ENCODE assay signal across 13 cellular contexts in the genomic region with DNA sequence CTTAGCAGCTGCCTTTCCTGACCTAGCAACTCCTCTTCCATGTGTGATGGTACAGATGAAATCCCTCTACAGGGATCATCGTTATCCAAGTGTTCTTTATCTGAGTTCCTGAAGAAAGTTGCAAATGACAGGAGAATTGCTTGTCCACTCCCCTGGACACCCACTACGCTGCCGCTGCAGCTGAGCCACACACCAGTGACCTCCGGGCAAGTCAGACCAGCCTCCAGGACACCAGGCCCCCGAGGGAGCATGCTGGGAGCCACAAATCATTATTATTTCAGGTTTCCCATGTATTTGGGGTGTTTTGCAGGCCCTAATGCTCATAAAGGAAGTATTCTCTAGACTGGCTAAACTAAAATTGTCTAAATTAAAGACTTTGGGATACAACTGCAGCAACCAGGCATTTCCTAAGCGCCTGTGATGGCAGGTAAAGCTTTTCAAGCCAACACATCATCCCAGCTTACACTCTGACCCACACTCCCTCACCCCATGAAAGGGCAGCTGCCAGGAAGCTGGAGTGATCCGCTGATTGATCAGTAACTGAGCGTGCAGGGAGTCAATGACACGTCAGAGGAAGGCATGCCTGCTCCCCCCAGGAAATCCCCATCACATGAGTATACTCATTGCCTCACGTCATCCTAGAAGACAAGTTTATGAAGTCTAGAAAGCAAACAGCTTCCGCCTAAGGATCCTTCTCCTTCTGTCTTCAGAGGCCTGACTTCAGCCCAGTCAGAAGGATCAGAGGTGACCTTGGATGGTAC. TPM values are rescaled to one million over a fixed set of nuclear protein-coding genes. Genes with fewer than 3 reads are reported as not detected.
A peak's percentile ranks its signal among the peaks of the same experiment; 100 is the strongest.
DNase-seq lines count a peak whose midpoint lies in the region; ATAC-seq and TF ChIP-seq lines count a peak whose summit lies in the region.
"Had no signal": no experiment of that assay in that cellular context is flagged by ENCODE, and none has a peak within 500 bp of the region (broad histone marks: within the 10 kb centered on the region; RNA-seq: fewer than 3 reads in every experiment).

No MANE protein-coding gene starts in this region.

- ATAC-seq in GM19025 (IDR thresholded peaks at IDR 0.05; ENCODE audit: low read depth, unreplicated experiment) = peak; percentile 67

- no peaks in the 10 kb centered on the region for H3K9me3 ChIP-seq in tibial artery

- no peak for TF ChIP-seq CTCF in tibial artery (IDR thresholded peaks at IDR 0.05)

- no peak overlapping the region for H3K27ac ChIP-seq in tibial artery

- intact Hi-C loops in tibial artery (cut with DNase I; ENCODE audit: low total_unique reads) = no loop called here

- H3K27me3 ChIP-seq in tibial artery = peaks cover 0 to 21% of the 10 kb centered on the region in 2 donors

- no peak overlapping the region for H3K4me3 ChIP-seq in Jurkat, Clone E6-1 (ENCODE audit: low read length)
- no peak overlapping the region for H3K4me3 ChIP-seq in tibial artery

- peak; percentile 43 for DNase-seq in AG08396 (ENCODE audit: low spot score)
- peak; percentile 50 for DNase-seq in Jurkat, Clone E6-1 (ENCODE audit: low read depth, low spot score)
- DNase-seq in fibroblast of peridontal ligament (ENCODE audit: extremely low read depth) = peak; percentile 31
- DNase-seq in UCSD-AML1 (lab: John Stamatoyannopoulos, UW; ENCODE audit: unreplicated experiment) = no peak
- no peak for DNase-seq in HT-29 (ENCODE audit: low spot score)
- no peak for DNase-seq in tibial artery
- no peak for DNase-seq in RPMI8226
- DNase-seq: activated CD8-positive, alpha-beta memory T cell treated with anti-CD3 and anti-CD28 coated beads for 24 hours; anterior cingulate cortex; CD4-positive, CD25-positive, alpha-beta regulatory T cell; erythroblast; immature natural killer cell had no signal

- no peaks in the 10 kb centered on the region for H3K4me1 ChIP-seq in tibial artery

- H3K36me3 ChIP-seq in tibial artery = no peaks in the 10 kb centered on the region

RNA-seq across cellular contexts. Expression of gene FA2H, which starts 14.4 kb away (rescaled TPM):
- polyA plus RNA-seq in Jurkat, Clone E6-1 (2012; ENCODE audit: insufficient read depth, insufficient read length) = 0.50 TPM
- 23.0 and 29.5 TPM in 2 replicates for total RNA-seq in HT-29 (2014; rRNA removed; shearing (Covaris generic))
- polyA plus RNA-seq: CD4-positive, CD25-positive, alpha-beta regulatory T cell; immature natural killer cell had no signal

RNA-seq across cellular contexts. Expression of gene MLKL, which starts 59.5 kb away (rescaled TPM):
- polyA plus RNA-seq in Jurkat, Clone E6-1 (2012; ENCODE audit: insufficient read depth, insufficient read length) = 21.2 TPM
- 19.3 and 27.5 TPM in 2 replicates for total RNA-seq in HT-29 (2014; rRNA removed; shearing (Covaris generic))

Comparison
In these comparisons a context has a peak if more than half of its experiments do, and no peak if none do; other contexts are left out.
1. DNase-seq: peak in AG08396 (single experiment), Jurkat, Clone E6-1 (single experiment) and fibroblast of peridontal ligament (single experiment); none in UCSD-AML1 (single experiment), HT-29 (single experiment), tibial artery (0 of 2) and RPMI8226 (single experiment).